In the genomic region with DNA sequence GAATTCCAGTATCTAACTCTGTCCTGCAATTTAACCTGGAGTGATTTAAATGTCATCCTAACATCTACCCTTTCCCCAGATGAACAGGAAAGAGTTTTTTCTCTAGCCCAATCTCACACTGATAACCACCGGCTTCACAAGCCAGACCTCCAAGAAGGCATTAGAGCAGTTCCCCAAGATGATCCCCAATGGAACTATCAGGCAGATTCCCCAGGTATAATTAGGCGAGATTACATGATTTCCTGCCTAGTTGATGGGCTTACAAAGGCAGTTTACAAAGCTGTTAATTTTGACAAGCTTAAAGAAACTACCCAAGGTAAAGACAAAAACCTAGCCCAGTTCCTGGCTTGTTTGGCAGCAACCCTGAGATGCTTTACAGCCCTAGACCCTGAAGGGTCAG, we compare ENCODE assay signal across 2 cellular contexts.
TF ChIP-seq lines count a peak whose summit lies in the region.

No MANE protein-coding gene starts in this region.

TF ChIP-seq in H1, 55 proteins besides CTCF, POLR2A, EP300 and RAD21:
- TF ChIP-seq KDM4A (IDR thresholded peaks at IDR 0.05; ENCODE audit: low read depth, low read length, severe bottlenecking) (no peak), JUND (IDR thresholded peaks at IDR 0.05; ENCODE audit: low read length) (no peak), RXRA (IDR thresholded peaks at IDR 0.05; ENCODE audit: insufficient read depth, low read depth, low read length) (no peak), EGR1 (IDR thresholded peaks at IDR 0.05; ENCODE audit: borderline replicate concordance, low read depth, low read length) (no peak), RFX5 (IDR thresholded peaks at IDR 0.05; ENCODE audit: borderline replicate concordance, low read depth, low read length) (no peak)
- TF ChIP-seq, protein P1, sequence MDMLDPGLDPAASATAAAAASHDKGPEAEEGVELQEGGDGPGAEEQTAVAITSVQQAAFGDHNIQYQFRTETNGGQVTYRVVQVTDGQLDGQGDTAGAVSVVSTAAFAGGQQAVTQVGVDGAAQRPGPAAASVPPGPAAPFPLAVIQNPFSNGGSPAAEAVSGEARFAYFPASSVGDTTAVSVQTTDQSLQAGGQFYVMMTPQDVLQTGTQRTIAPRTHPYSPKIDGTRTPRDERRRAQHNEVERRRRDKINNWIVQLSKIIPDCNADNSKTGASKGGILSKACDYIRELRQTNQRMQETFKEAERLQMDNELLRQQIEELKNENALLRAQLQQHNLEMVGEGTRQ (IDR thresholded peaks at IDR 0.05; ENCODE audit: low read length): no peak
- TF ChIP-seq, protein P2, sequence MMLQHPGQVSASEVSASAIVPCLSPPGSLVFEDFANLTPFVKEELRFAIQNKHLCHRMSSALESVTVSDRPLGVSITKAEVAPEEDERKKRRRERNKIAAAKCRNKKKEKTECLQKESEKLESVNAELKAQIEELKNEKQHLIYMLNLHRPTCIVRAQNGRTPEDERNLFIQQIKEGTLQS (IDR thresholded peaks at IDR 0.05; ENCODE audit: insufficient read depth, low read depth, low read length): no peak

TF ChIP-seq in neural cell, 6 proteins besides CTCF, POLR2A, EP300 and RAD21:
- TF ChIP-seq EZH2 (IDR thresholded peaks at IDR 0.05; ENCODE audit: borderline replicate concordance, insufficient read depth, low read length, poor library complexity, severe bottlenecking): no peak
- TF ChIP-seq SMC3 (conservative IDR thresholded peaks at IDR 0.05; ENCODE audit: poor library complexity): no peak
- no peak for TF ChIP-seq TAF1 (IDR thresholded peaks at IDR 0.05; ENCODE audit: low read depth)
- no peak for TF ChIP-seq MXI1 (conservative IDR thresholded peaks at IDR 0.05; ENCODE audit: poor library complexity, severe bottlenecking)
- TF ChIP-seq, protein P3, sequence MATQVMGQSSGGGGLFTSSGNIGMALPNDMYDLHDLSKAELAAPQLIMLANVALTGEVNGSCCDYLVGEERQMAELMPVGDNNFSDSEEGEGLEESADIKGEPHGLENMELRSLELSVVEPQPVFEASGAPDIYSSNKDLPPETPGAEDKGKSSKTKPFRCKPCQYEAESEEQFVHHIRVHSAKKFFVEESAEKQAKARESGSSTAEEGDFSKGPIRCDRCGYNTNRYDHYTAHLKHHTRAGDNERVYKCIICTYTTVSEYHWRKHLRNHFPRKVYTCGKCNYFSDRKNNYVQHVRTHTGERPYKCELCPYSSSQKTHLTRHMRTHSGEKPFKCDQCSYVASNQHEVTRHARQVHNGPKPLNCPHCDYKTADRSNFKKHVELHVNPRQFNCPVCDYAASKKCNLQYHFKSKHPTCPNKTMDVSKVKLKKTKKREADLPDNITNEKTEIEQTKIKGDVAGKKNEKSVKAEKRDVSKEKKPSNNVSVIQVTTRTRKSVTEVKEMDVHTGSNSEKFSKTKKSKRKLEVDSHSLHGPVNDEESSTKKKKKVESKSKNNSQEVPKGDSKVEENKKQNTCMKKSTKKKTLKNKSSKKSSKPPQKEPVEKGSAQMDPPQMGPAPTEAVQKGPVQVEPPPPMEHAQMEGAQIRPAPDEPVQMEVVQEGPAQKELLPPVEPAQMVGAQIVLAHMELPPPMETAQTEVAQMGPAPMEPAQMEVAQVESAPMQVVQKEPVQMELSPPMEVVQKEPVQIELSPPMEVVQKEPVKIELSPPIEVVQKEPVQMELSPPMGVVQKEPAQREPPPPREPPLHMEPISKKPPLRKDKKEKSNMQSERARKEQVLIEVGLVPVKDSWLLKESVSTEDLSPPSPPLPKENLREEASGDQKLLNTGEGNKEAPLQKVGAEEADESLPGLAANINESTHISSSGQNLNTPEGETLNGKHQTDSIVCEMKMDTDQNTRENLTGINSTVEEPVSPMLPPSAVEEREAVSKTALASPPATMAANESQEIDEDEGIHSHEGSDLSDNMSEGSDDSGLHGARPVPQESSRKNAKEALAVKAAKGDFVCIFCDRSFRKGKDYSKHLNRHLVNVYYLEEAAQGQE (IDR thresholded peaks at IDR 0.05; ENCODE audit: borderline replicate concordance): no peak
- no peak for TF ChIP-seq POLR2AphosphoS5 (IDR thresholded peaks at IDR 0.05)
